9 cellular contexts compared by ENCODE assay signal in the genomic region with DNA sequence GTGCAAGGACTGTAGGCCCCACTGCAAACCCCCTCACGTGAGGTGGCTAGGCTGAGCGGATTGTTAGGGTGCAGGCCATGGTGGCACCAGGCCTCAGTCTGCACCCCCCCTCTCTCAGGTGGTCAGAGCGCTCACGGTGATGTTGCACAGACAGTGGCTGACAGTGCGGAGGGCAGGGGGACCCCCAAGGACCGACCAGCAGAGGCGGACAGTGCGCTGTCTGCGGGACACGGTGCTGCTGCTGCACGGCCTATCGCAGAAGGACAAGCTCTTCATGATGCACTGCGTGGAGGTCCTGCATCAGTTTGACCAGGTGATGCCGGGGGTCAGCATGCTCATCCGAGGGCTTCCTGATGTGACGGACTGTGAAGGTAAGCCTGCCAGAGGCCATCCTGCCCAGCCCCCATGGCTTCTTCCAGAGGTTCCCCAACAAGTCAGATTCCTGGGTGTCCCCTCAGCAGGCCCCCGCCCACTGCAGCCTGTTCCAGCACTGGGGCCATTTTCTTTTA. TPM values are rescaled to one million over a fixed set of nuclear protein-coding genes. Genes with fewer than 3 reads are reported as not detected.
DNase-seq lines count a peak whose midpoint lies in the region; ATAC-seq and TF ChIP-seq lines count a peak whose summit lies in the region.
"Had no signal": no experiment of that assay in that cellular context is flagged by ENCODE, and none has a peak within 500 bp of the region (broad histone marks: within the 10 kb centered on the region; RNA-seq: fewer than 3 reads in every experiment).

No MANE protein-coding gene starts in this region.

- ATAC-seq in T-cell (replicated peaks in 1 of 4) (no peak), HG02588 (IDR thresholded peaks at IDR 0.05; ENCODE audit: unreplicated experiment) (no peak)

- peaks cover 0 to 2% (median 0%) of the 10 kb centered on the region in 3 donors for H3K27me3 Mint-ChIP-seq in CD14-positive monocyte (ENCODE audit: low read depth in 3 of 3)
- H3K27me3 Mint-ChIP-seq in progenitor cell of endocrine pancreas = no peaks in the 10 kb centered on the region
- H3K27me3 Mint-ChIP-seq in T-cell = no peaks in the 10 kb centered on the region

- H3K4me3 Mint-ChIP-seq in CD14-positive monocyte (no peak overlapping the region), progenitor cell of endocrine pancreas (ENCODE audit: low read depth) (no peak overlapping the region), T-cell (peak overlapping the region in 1 of 3 donors; percentile 83)

- H3K4me1 Mint-ChIP-seq in CD14-positive monocyte = peaks cover 40% of the 10 kb centered on the region
- H3K4me1 Mint-ChIP-seq in progenitor cell of endocrine pancreas (ENCODE audit: low read depth) = peaks cover 15% of the 10 kb centered on the region
- peaks cover 47 to 53% (median 50%) of the 10 kb centered on the region in 3 donors for H3K4me1 Mint-ChIP-seq in T-cell

- peaks cover 72% of the 10 kb centered on the region for H3K36me3 ChIP-seq in SJSA1
- H3K36me3 ChIP-seq in fibroblast of lung (ENCODE audit: control insufficient read depth, insufficient read depth, low read length) = peaks cover 34% of the 10 kb centered on the region

- H3K9me3 ChIP-seq in SJSA1 (replicated peaks) = no peaks in the 10 kb centered on the region
- H3K9me3 ChIP-seq in fibroblast of lung (ENCODE audit: control insufficient read depth, insufficient read depth, low read depth, low read length) = no peaks in the 10 kb centered on the region

- H3K79me2 ChIP-seq in fibroblast of lung (ENCODE audit: control insufficient read depth, insufficient read depth, low read length) = peaks cover 34% of the 10 kb centered on the region

- DNase-seq in CD14-positive monocyte (ENCODE audit: low spot score) (no peak), SJSA1 (ENCODE audit: low read depth in 1 of 2, low spot score in 2 of 2) (no peak), fibroblast of lung (ENCODE audit: low read depth in 2 of 2) (no peak), progenitor cell of endocrine pancreas (ENCODE audit: low spot score, unreplicated experiment) (no peak), G401 (ENCODE audit: low spot score) (no peak), T-cell (no peak), SKM-1 (lab: John Stamatoyannopoulos, UW; ENCODE audit: unreplicated experiment) (no peak)

- intact Hi-C loops in CD14-positive monocyte (cut with micrococcal nuclease) = loop anchor here (1.0 to 10.0 kb wide), 5 partner anchors 83 to 220 kb away; partner anchors contain the start of genes SLC26A6 (in 2 of the 2), NCKIPSD (in 1 of the 2) and UQCRC1 (in 1 of the 2)

- CTCF ChIA-PET in T-cell (lab: Charles Lee) = no interaction called here

- POLR2A ChIA-PET in T-cell (lab: Charles Lee) = interaction anchor here in 1 of 2 donors (0.5 kb wide), 1 partner anchor 10 kb away, joined by 3 read pairs; no protein-coding TSS in a partner anchor

- H2AFZ ChIP-seq in fibroblast of lung (ENCODE audit: low read length) = no peak overlapping the region

- in situ Hi-C loops in G401 (cut with HindIII; ENCODE audit: low sequenced_read_pairs) = no loop called here

- H3K27me3 ChIP-seq in SJSA1 (replicated peaks) = no peaks in the 10 kb centered on the region
- no peaks in the 10 kb centered on the region for H3K27me3 ChIP-seq in fibroblast of lung (ENCODE audit: control insufficient read depth, insufficient read depth, low read length)

- H4K20me1 ChIP-seq in fibroblast of lung (ENCODE audit: control insufficient read depth, extremely low read depth, insufficient read depth, low read length) = no peaks in the 10 kb centered on the region

- H3K9me3 Mint-ChIP-seq in CD14-positive monocyte (no peaks in the 10 kb centered on the region), progenitor cell of endocrine pancreas (ENCODE audit: low read depth) (no peaks in the 10 kb centered on the region), T-cell (no peaks in the 10 kb centered on the region)
- H3K9me3 Mint-ChIP-seq: immature natural killer cell had no signal

- H3K36me3 Mint-ChIP-seq in CD14-positive monocyte (peaks cover 36 to 62% of the 10 kb centered on the region in 2 donors), progenitor cell of endocrine pancreas (ENCODE audit: insufficient read depth) (peaks cover 8% of the 10 kb centered on the region), T-cell (peaks cover 28% of the 10 kb centered on the region)

- H3K27ac ChIP-seq in SJSA1 = peak overlapping the region; percentile 100
- peak overlapping the region; percentile 100 for H3K27ac ChIP-seq in fibroblast of lung (ENCODE audit: insufficient read depth, low read length)

- peak overlapping the region; percentile 67 for H3K4me2 ChIP-seq in fibroblast of lung (ENCODE audit: extremely low read depth, insufficient read depth, low read length)

- peak overlapping the region; percentile 11 for H3K9ac ChIP-seq in fibroblast of lung (ENCODE audit: insufficient read depth, low read length)

- no peak overlapping the region for H3K4me3 ChIP-seq in SJSA1
- H3K4me3 ChIP-seq in fibroblast of lung (replicated peaks in 1 of 4; ENCODE audit: control extremely low read depth in 1 of 4, insufficient read depth in 1 of 4, low read depth in 3 of 4, low read length in 4 of 4) = no peak overlapping the region

- TF ChIP-seq CTCF in CD14-positive monocyte (IDR thresholded peaks at IDR 0.05) (no peak), fibroblast of lung (conservative IDR thresholded peaks at IDR 0.05 in 1 of 2, IDR thresholded peaks at IDR 0.05 in 1 of 2; ENCODE audit: low read depth in 1 of 2, low read length in 2 of 2) (no peak), progenitor cell of endocrine pancreas (IDR thresholded peaks at IDR 0.05; ENCODE audit: unreplicated experiment) (no peak)

- H3K4me1 ChIP-seq in SJSA1 (replicated peaks) (peaks cover 28% of the 10 kb centered on the region), fibroblast of lung (ENCODE audit: control insufficient read depth, extremely low read depth, insufficient read depth, low read length) (peaks cover 27% of the 10 kb centered on the region)

- H3K27ac Mint-ChIP-seq in CD14-positive monocyte = peak overlapping the region; percentile 100
- H3K27ac Mint-ChIP-seq in progenitor cell of endocrine pancreas = peak overlapping the region; percentile 98
- peak overlapping the region in 1 of 2 donors; percentile 95 for H3K27ac Mint-ChIP-seq in T-cell

RNA-seq across cellular contexts. Expression of gene ATRIP, which starts 18.2 kb away (rescaled TPM):
- polyA plus RNA-seq in CD14-positive monocyte (1 to 10 TPM; 1.8 to 2.8 TPM), fibroblast of lung (5.0 and 7.0 TPM in 2 replicates)
- total RNA-seq in SJSA1 (2014; rRNA removed; shearing (Covaris generic)) = 4.1 and 9.7 TPM in 2 replicates
- total RNA-seq in fibroblast of lung (3.0 and 3.6 TPM in 2 replicates), progenitor cell of endocrine pancreas (13.8 and 15.2 TPM in 2 replicates), T-cell (10 to 100 TPM in 3 of 5 donors, 1 to 10 TPM in 2; 7.8 to 14.9 (median 12.8) TPM)
- polyA plus RNA-seq in fibroblast of lung (2012) = 3.9 and 8.3 TPM in 2 replicates
- 10.2 and 28.6 TPM in 2 replicates for polyA minus RNA-seq in fibroblast of lung (ENCODE audit: low replicate concordance)
- total RNA-seq in G401 (2014; rRNA removed; shearing (Covaris generic)) = 10.8 and 12.6 TPM in 2 replicates

RNA-seq across cellular contexts. Expression of gene TMA7, which starts 24.7 kb away (rescaled TPM):
- 100 to 1,000 TPM; 478 to 559 TPM for polyA plus RNA-seq in CD14-positive monocyte
- 551 and 569 TPM in 2 replicates for total RNA-seq in SJSA1 (2014; rRNA removed; shearing (Covaris generic))
- 305 and 306 TPM in 2 replicates for total RNA-seq in fibroblast of lung
- 337 and 356 TPM in 2 replicates for polyA plus RNA-seq in fibroblast of lung
- polyA plus RNA-seq in fibroblast of lung (2012) = 561 and 583 TPM in 2 replicates
- polyA minus RNA-seq in fibroblast of lung (ENCODE audit: low replicate concordance) = 0.59 TPM in 1 of 2 replicates, not detected in the other
- 236 and 253 TPM in 2 replicates for total RNA-seq in progenitor cell of endocrine pancreas
- total RNA-seq in G401 (2014; rRNA removed; shearing (Covaris generic)) = 770 and 948 TPM in 2 replicates
- total RNA-seq in T-cell = 100 to 1,000 TPM; 216 to 245 (median 229) TPM

RNA-seq across cellular contexts. Expression of gene CCDC51, which starts 24.8 kb away (rescaled TPM):
- polyA plus RNA-seq in CD14-positive monocyte = 1 to 10 TPM; 5.4 to 5.9 TPM
- 11.0 and 15.9 TPM in 2 replicates for total RNA-seq in SJSA1 (2014; rRNA removed; shearing (Covaris generic))
- 19.3 and 27.2 TPM in 2 replicates for total RNA-seq in fibroblast of lung
- 11.9 and 14.8 TPM in 2 replicates for polyA plus RNA-seq in fibroblast of lung
- polyA plus RNA-seq in fibroblast of lung (2012) = 12.2 and 13.9 TPM in 2 replicates
- polyA minus RNA-seq in fibroblast of lung (ENCODE audit: low replicate concordance) = 5.0 and 8.6 TPM in 2 replicates
- total RNA-seq in progenitor cell of endocrine pancreas = 11.4 and 13.2 TPM in 2 replicates
- total RNA-seq in G401 (2014; rRNA removed; shearing (Covaris generic)) = 21.3 and 30.0 TPM in 2 replicates
- total RNA-seq in T-cell = 1 to 10 TPM; 5.0 to 7.9 (median 6.4) TPM

RNA-seq across cellular contexts. Expression of gene PLXNB1, which starts 34.9 kb away (rescaled TPM):
- polyA plus RNA-seq in CD14-positive monocyte (under 1 TPM in 1 of 2 donors, not detected in 1; 0.14 TPM), fibroblast of lung (12.8 and 14.3 TPM in 2 replicates)
- 4.0 and 11.7 TPM in 2 replicates for total RNA-seq in SJSA1 (2014; rRNA removed; shearing (Covaris generic))
- total RNA-seq in fibroblast of lung (37.2 and 44.6 TPM in 2 replicates), progenitor cell of endocrine pancreas (535 and 543 TPM in 2 replicates), T-cell (1 to 10 TPM; 2.5 to 6.9 (median 5.9) TPM)
- 12.0 and 14.9 TPM in 2 replicates for polyA plus RNA-seq in fibroblast of lung (2012)
- polyA minus RNA-seq in fibroblast of lung (ENCODE audit: low replicate concordance) = 33.0 and 36.1 TPM in 2 replicates
- 10.7 and 23.5 TPM in 2 replicates for total RNA-seq in G401 (2014; rRNA removed; shearing (Covaris generic))

RNA-seq across cellular contexts. Expression of gene SHISA5, which starts 39.2 kb away (rescaled TPM):
- polyA plus RNA-seq in CD14-positive monocyte (100 to 1,000 TPM; 242 to 266 TPM), fibroblast of lung (139 and 172 TPM in 2 replicates)
- 94.8 and 105 TPM in 2 replicates for total RNA-seq in SJSA1 (2014; rRNA removed; shearing (Covaris generic))
- total RNA-seq in fibroblast of lung (92.7 and 136 TPM in 2 replicates), progenitor cell of endocrine pancreas (157 and 162 TPM in 2 replicates), T-cell (100 to 1,000 TPM; 156 to 258 (median 217) TPM)
- 222 and 271 TPM in 2 replicates for polyA plus RNA-seq in fibroblast of lung (2012)
- polyA minus RNA-seq in fibroblast of lung (ENCODE audit: low replicate concordance) = 473 and 503 TPM in 2 replicates
- total RNA-seq in G401 (2014; rRNA removed; shearing (Covaris generic)) = 115 and 124 TPM in 2 replicates
